In the genomic region with DNA sequence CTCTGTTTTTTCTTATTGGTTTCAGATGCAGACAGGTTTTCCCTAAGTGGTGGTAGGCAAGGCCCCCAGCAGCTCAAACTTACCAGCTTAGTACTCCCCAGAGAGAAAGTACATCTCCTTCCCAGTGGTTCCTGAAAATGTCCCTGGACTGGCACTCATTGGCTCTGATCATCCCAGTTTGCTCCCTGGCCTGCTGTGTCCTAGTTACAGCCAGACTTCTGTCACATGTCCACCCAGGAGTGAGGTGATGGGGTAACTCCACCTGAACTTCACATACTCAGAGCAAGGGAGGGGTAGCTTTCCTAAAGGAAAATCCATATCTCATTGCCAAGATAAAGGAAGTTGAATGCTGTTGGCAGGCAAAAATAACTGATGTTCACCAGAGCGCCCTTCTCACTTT, we compare ENCODE assay signal across 29 cellular contexts.
"Had no signal": no experiment of that assay in that cellular context is flagged by ENCODE, and none has a peak within 500 bp of the region (broad histone marks: within the 10 kb centered on the region; RNA-seq: fewer than 3 reads in every experiment).

No MANE protein-coding gene starts in this region.

- FAIRE-seq: bronchial epithelial cell, TTC549 had no signal

- ATAC-seq: activated CD8-positive, alpha-beta memory T cell treated with anti-CD3 and anti-CD28 coated beads, Interleukin-2, amount 10 ng/mL, durations not matched to agents 7 days and 5 days; activated CD8-positive, alpha-beta T cell treated with anti-CD3 and anti-CD28 coated beads, Interleukin-2, amount 10 ng/mL, durations not matched to agents 7 days and 5 days had no signal

- DNase-seq: activated B cell treated with CpG ODN at 0.5 μM for 24 hours; activated CD4-positive, alpha-beta memory T cell treated with anti-CD3 and anti-CD28 coated beads, Interleukin-2, amount 10 ng/mL, durations not matched to agents 7 days and 5 days; activated CD4-positive, alpha-beta T cell treated with anti-CD3 and anti-CD28 coated beads for 4 hours; activated CD4-positive, alpha-beta T cell treated with anti-CD3 and anti-CD28 coated beads, Interleukin-2, amount 10 ng/mL, durations not matched to agents 24 days and 14 days; activated CD4-positive, alpha-beta T cell treated with anti-CD3 and anti-CD28 coated beads, Interleukin-2, amount 50 U/mL, for 48 hours; activated CD4-positive, CD25-positive, alpha-beta regulatory T cell treated with anti-CD3 and anti-CD28 coated beads, Interleukin-2, amount 50 U/mL, for 72 hours; activated CD8-positive, alpha-beta memory T cell treated with anti-CD3 and anti-CD28 coated beads for 24 hours; activated CD8-positive, alpha-beta memory T cell treated with anti-CD3 and anti-CD28 coated beads, Interleukin-2, amount 10 ng/mL, durations not matched to agents 7 days and 5 days; activated CD8-positive, alpha-beta memory T cell treated with anti-CD3 and anti-CD28 coated beads, Interleukin-2, amount 50 U/mL, for 48 hours; activated CD8-positive, alpha-beta T cell treated with anti-CD3 and anti-CD28 coated beads, Interleukin-2, amount 10 ng/mL, durations not matched to agents 7 days and 5 days; activated effector memory CD4-positive, alpha-beta T cell treated with Interleukin-2 at 50 U/mL for 16 hours; activated gamma-delta T cell; activated naive CD4-positive, alpha-beta T cell treated with anti-CD3 and anti-CD28 coated beads, Interleukin-2, amount 10 ng/mL, durations not matched to agents 7 days and 5 days; activated naive CD4-positive, alpha-beta T cell treated with Interleukin-2 at 50 U/mL for 16 hours; activated T-cell treated with anti-CD3 and anti-CD28 coated beads, Interleukin-2, amount 50 U/mL, for 24 hours; activated T-cell treated with anti-CD3 and anti-CD28 coated beads, Interleukin-2, amount 50 U/mL, for 48 hours; amygdala; anterior cingulate cortex; caudate nucleus; cerebellar nuclear complex; SW 1271; T-helper 1 cell; T-helper 2 cell; T-helper 9 cell had no signal

- H3K4me3 ChIP-seq: ascending aorta, cardiac muscle cell had no signal

- H3K9me3 ChIP-seq: ascending aorta had no signal

- H3K27me3 ChIP-seq: ascending aorta, cardiac muscle cell had no signal

- H3K36me3 ChIP-seq: ascending aorta, cardiac muscle cell had no signal

- H3K27ac ChIP-seq: ascending aorta, cardiac muscle cell, VCaP had no signal
